21 cellular contexts compared by ENCODE assay signal in genomic region chr5:19342942-19343341, GRCh38.
DNase-seq lines count a peak whose midpoint lies in the region; FAIRE-seq and TF ChIP-seq lines count a peak whose summit lies in the region.
"Had no signal": no experiment of that assay in that cellular context is flagged by ENCODE, and none has a peak within 500 bp of the region (broad histone marks: within the 10 kb centered on the region; RNA-seq: fewer than 3 reads in every experiment).

No MANE protein-coding gene starts in this region.

- TF ChIP-seq RAD21 in neural cell (conservative IDR thresholded peaks at IDR 0.05): no peak

- H3K27me3 ChIP-seq in SU-DHL-6 (ENCODE audit: low read length) (no peaks in the 10 kb centered on the region), neural cell (ENCODE audit: insufficient read depth, low read depth, low read length) (no peaks in the 10 kb centered on the region)
- H3K27me3 ChIP-seq: BLaER1 treated with 17β-estradiol and CSF1 and Interleukin-3, amounts not matched to agents 10 nM and 100 nM had no signal

- no peak for TF ChIP-seq POLR2A in H54 (IDR thresholded peaks at IDR 0.05; ENCODE audit: low read depth, low read length)

- peak; percentile 85 for TF ChIP-seq EP300 in neural cell (conservative IDR thresholded peaks at IDR 0.05; ENCODE audit: poor library complexity, severe bottlenecking)

- no peak overlapping the region for H3K4me3 ChIP-seq in SU-DHL-6 (ENCODE audit: insufficient read depth, low read length, poor library complexity, severe bottlenecking)
- H3K4me3 ChIP-seq in neural cell (ENCODE audit: low read length): no peak overlapping the region
- H3K4me3 ChIP-seq: A549; BLaER1 treated with 17β-estradiol and CSF1 and Interleukin-3, amounts not matched to agents 10 nM and 100 nM had no signal

- H2AFZ ChIP-seq in SU-DHL-6 (ENCODE audit: low read depth, low read length, severe bottlenecking) (peak overlapping the region; percentile 44), neural cell (ENCODE audit: low read depth, low read length) (no peak overlapping the region)

- peaks cover 11% of the 10 kb centered on the region; the same call in 1 of the 2 replicates for H3K9me3 ChIP-seq in SU-DHL-6 (ENCODE audit: insufficient read depth, low read length)
- H3K9me3 ChIP-seq in neural cell (ENCODE audit: low read length): no peaks in the 10 kb centered on the region
- H3K9me3 ChIP-seq: A549, Caco-2 had no signal

- FAIRE-seq in H54 (lab: Jason Lieb, UNC): peak; percentile 67
- FAIRE-seq: A549, D721Med, G401.6, GM12891, GM19239 had no signal

- DNase-seq in H54 (ENCODE audit: insufficient read length, low spot score) (no peak), HK-2 (ENCODE audit: unreplicated experiment) (no peak), foreskin melanocyte (no peak), mucosa of gallbladder (ENCODE audit: low spot score) (no peak)
- DNase-seq: AML-193; Caco-2; Calu3; CD4-positive, alpha-beta T cell; CD8-positive, alpha-beta T cell; DMS79 treated with DMSO at 0.1 percent for 48 hours; GF-D8 had no signal

- H3K36me3 ChIP-seq in SU-DHL-6 (ENCODE audit: low read length) (no peaks in the 10 kb centered on the region; the same call in none of the 2 replicates), neural cell (ENCODE audit: insufficient read depth, low read length) (no peaks in the 10 kb centered on the region)
- H3K36me3 ChIP-seq: BLaER1 treated with 17β-estradiol and CSF1 and Interleukin-3, amounts not matched to agents 10 nM and 100 nM had no signal

- H3K4me2 ChIP-seq in SU-DHL-6 (ENCODE audit: low read depth, low read length, poor library complexity, severe bottlenecking) (no peak overlapping the region), neural cell (ENCODE audit: low read length) (no peak overlapping the region)
- H3K4me2 ChIP-seq: A549; BLaER1 treated with 17β-estradiol and CSF1 and Interleukin-3, amounts not matched to agents 10 nM and 100 nM had no signal

- H3K27ac ChIP-seq in SU-DHL-6 (ENCODE audit: low read depth, low read length): no peak overlapping the region
- no peak overlapping the region for H3K27ac ChIP-seq in neural cell (ENCODE audit: low read length)
- H3K27ac ChIP-seq: 22Rv1; A549; BLaER1 treated with 17β-estradiol and CSF1 and Interleukin-3, amounts not matched to agents 10 nM and 100 nM; C4-2B had no signal

- TF ChIP-seq CTCF in SU-DHL-6 (IDR thresholded peaks at IDR 0.05; ENCODE audit: insufficient read depth, low read length, poor library complexity, severe bottlenecking) (no peak), neural cell (IDR thresholded peaks at IDR 0.05; ENCODE audit: poor library complexity, severe bottlenecking) (no peak)

- H3F3A ChIP-seq in SU-DHL-6 (ENCODE audit: insufficient read depth): no peaks in the 10 kb centered on the region
- no peaks in the 10 kb centered on the region for H3F3A ChIP-seq in neural cell (ENCODE audit: insufficient read depth, low read length, poor library complexity, severe bottlenecking)

- H3K9me2 ChIP-seq in SU-DHL-6 (replicated peaks; ENCODE audit: insufficient read depth, low read length) (no peaks in the 10 kb centered on the region), neural cell (ENCODE audit: insufficient read depth, low read length) (no peaks in the 10 kb centered on the region)

- H4K20me1 ChIP-seq in SU-DHL-6 (ENCODE audit: low read depth, low read length) (no peaks in the 10 kb centered on the region), neural cell (ENCODE audit: insufficient read depth) (no peaks in the 10 kb centered on the region)
- H4K20me1 ChIP-seq: BLaER1 treated with 17β-estradiol and CSF1 and Interleukin-3, amounts not matched to agents 10 nM and 100 nM had no signal

- H3K79me2 ChIP-seq in SU-DHL-6 (ENCODE audit: insufficient read depth, low read length): no peaks in the 10 kb centered on the region
- no peaks in the 10 kb centered on the region for H3K79me2 ChIP-seq in neural cell (replicated peaks; ENCODE audit: insufficient read depth, low read length)

- H3K9ac ChIP-seq in SU-DHL-6 (ENCODE audit: low read length) (no peak overlapping the region), neural cell (ENCODE audit: low read length) (no peak overlapping the region)
- H3K9ac ChIP-seq: BLaER1 treated with 17β-estradiol and CSF1 and Interleukin-3, amounts not matched to agents 10 nM and 100 nM had no signal

TF ChIP-seq in neural cell, 6 proteins besides CTCF, POLR2A, EP300 and RAD21:
- TF ChIP-seq POLR2AphosphoS5 (IDR thresholded peaks at IDR 0.05) (peak; percentile 76), SMC3 (conservative IDR thresholded peaks at IDR 0.05; ENCODE audit: poor library complexity) (no peak), MXI1 (conservative IDR thresholded peaks at IDR 0.05; ENCODE audit: poor library complexity, severe bottlenecking) (no peak), EZH2 (IDR thresholded peaks at IDR 0.05; ENCODE audit: borderline replicate concordance, insufficient read depth, low read length, poor library complexity, severe bottlenecking) (no peak), TAF1 (IDR thresholded peaks at IDR 0.05; ENCODE audit: low read depth) (no peak)
- TF ChIP-seq, protein P1, sequence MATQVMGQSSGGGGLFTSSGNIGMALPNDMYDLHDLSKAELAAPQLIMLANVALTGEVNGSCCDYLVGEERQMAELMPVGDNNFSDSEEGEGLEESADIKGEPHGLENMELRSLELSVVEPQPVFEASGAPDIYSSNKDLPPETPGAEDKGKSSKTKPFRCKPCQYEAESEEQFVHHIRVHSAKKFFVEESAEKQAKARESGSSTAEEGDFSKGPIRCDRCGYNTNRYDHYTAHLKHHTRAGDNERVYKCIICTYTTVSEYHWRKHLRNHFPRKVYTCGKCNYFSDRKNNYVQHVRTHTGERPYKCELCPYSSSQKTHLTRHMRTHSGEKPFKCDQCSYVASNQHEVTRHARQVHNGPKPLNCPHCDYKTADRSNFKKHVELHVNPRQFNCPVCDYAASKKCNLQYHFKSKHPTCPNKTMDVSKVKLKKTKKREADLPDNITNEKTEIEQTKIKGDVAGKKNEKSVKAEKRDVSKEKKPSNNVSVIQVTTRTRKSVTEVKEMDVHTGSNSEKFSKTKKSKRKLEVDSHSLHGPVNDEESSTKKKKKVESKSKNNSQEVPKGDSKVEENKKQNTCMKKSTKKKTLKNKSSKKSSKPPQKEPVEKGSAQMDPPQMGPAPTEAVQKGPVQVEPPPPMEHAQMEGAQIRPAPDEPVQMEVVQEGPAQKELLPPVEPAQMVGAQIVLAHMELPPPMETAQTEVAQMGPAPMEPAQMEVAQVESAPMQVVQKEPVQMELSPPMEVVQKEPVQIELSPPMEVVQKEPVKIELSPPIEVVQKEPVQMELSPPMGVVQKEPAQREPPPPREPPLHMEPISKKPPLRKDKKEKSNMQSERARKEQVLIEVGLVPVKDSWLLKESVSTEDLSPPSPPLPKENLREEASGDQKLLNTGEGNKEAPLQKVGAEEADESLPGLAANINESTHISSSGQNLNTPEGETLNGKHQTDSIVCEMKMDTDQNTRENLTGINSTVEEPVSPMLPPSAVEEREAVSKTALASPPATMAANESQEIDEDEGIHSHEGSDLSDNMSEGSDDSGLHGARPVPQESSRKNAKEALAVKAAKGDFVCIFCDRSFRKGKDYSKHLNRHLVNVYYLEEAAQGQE (IDR thresholded peaks at IDR 0.05; ENCODE audit: borderline replicate concordance): peak; percentile 97
